1 cellular context compared by ENCODE assay signal in the genomic region with DNA sequence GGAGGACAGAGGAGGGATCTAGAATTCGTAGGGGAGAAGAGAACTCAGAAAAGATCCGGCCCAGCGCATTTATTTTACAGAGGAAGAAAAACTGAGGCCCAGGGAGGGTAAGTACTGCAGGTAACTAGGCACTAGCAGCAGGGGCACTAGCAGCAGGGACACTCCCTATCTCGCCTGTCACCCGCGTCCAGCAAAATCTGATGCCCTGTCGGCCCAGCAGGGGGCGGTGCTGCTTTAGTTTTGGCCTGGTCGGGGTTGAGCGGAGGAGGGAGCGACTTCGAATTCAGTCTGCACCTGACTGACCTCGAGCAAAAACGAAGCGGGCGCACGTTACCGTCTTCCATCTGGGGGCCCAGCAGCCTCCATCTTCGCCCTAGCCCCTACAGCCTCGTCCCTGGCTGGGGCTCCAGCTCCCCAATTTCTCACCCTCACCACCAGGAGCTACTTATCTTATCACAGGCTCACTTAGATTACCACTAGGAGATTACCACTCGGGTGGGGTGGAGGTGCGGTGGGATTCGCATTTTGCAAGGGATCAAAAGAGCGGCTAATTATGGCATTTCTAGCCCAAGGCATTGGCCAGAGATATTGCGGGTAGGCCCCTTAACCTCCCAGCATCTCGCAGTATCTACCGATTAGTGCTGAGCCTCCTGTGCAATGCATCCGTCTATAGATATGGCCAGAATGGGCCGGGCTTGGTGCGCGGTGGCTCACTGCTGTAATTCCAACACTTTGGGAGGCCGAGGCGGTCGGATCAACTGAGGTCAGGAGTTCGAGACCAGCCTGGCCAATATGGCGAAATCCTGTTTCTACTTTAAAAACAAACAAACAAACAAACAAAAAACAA.
TF ChIP-seq lines count a peak whose summit lies in the region.

No MANE protein-coding gene starts in this region.

TF ChIP-seq in K562, 482 proteins besides CTCF, POLR2A, EP300 and RAD21 (continued from another document):
- TF ChIP-seq, protein P1, sequence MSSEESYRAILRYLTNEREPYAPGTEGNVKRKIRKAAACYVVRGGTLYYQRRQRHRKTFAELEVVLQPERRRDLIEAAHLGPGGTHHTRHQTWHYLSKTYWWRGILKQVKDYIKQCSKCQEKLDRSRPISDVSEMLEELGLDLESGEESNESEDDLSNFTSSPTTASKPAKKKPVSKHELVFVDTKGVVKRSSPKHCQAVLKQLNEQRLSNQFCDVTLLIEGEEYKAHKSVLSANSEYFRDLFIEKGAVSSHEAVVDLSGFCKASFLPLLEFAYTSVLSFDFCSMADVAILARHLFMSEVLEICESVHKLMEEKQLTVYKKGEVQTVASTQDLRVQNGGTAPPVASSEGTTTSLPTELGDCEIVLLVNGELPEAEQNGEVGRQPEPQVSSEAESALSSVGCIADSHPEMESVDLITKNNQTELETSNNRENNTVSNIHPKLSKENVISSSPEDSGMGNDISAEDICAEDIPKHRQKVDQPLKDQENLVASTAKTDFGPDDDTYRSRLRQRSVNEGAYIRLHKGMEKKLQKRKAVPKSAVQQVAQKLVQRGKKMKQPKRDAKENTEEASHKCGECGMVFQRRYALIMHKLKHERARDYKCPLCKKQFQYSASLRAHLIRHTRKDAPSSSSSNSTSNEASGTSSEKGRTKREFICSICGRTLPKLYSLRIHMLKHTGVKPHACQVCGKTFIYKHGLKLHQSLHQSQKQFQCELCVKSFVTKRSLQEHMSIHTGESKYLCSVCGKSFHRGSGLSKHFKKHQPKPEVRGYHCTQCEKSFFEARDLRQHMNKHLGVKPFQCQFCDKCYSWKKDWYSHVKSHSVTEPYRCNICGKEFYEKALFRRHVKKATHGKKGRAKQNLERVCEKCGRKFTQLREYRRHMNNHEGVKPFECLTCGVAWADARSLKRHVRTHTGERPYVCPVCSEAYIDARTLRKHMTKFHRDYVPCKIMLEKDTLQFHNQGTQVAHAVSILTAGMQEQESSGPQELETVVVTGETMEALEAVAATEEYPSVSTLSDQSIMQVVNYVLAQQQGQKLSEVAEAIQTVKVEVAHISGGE (CRISPR knock-in tag; IDR thresholded peaks at IDR 0.05) = no peak
- TF ChIP-seq, protein P2, sequence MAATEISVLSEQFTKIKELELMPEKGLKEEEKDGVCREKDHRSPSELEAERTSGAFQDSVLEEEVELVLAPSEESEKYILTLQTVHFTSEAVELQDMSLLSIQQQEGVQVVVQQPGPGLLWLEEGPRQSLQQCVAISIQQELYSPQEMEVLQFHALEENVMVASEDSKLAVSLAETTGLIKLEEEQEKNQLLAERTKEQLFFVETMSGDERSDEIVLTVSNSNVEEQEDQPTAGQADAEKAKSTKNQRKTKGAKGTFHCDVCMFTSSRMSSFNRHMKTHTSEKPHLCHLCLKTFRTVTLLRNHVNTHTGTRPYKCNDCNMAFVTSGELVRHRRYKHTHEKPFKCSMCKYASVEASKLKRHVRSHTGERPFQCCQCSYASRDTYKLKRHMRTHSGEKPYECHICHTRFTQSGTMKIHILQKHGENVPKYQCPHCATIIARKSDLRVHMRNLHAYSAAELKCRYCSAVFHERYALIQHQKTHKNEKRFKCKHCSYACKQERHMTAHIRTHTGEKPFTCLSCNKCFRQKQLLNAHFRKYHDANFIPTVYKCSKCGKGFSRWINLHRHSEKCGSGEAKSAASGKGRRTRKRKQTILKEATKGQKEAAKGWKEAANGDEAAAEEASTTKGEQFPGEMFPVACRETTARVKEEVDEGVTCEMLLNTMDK (IDR thresholded peaks at IDR 0.05; ENCODE audit: borderline replicate concordance, insufficient read depth, low read depth, low read length, poor library complexity, severe bottlenecking) = peak; percentile 50
- TF ChIP-seq TRIM28 (IDR thresholded peaks at IDR 0.05) (no peak), L3MBTL2 (IDR thresholded peaks at IDR 0.05) (peak; percentile 92), PTBP1 (IDR thresholded peaks at IDR 0.05; ENCODE audit: low read depth, low read length) (no peak), ETS2 (tag; IDR thresholded peaks at IDR 0.05; ENCODE audit: borderline replicate concordance, poor library complexity, severe bottlenecking) (no peak), ZFPM2 (CRISPR knock-in tag; IDR thresholded peaks at IDR 0.05) (no peak)
- TF ChIP-seq, protein P3, sequence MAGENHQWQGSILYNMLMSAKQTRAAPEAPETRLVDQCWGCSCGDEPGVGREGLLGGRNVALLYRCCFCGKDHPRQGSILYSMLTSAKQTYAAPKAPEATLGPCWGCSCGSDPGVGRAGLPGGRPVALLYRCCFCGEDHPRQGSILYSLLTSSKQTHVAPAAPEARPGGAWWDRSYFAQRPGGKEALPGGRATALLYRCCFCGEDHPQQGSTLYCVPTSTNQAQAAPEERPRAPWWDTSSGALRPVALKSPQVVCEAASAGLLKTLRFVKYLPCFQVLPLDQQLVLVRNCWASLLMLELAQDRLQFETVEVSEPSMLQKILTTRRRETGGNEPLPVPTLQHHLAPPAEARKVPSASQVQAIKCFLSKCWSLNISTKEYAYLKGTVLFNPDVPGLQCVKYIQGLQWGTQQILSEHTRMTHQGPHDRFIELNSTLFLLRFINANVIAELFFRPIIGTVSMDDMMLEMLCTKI (IDR thresholded peaks at IDR 0.05; ENCODE audit: partially characterized antibody) = no peak
